Comparison of ENCODE assay signal across 27 cellular contexts in genomic region chr10:37535459-37536246, GRCh38.
DNase-seq lines count a peak whose midpoint lies in the region; ATAC-seq, FAIRE-seq and TF ChIP-seq lines count a peak whose summit lies in the region.
"Had no signal": no experiment of that assay in that cellular context is flagged by ENCODE, and none has a peak within 500 bp of the region (broad histone marks: within the 10 kb centered on the region; RNA-seq: fewer than 3 reads in every experiment).

No MANE protein-coding gene starts in this region.

- H3K4me2 ChIP-seq in HepG2 (ENCODE audit: low read depth, low read length): no peak overlapping the region
- H3K4me2 ChIP-seq: hepatocyte had no signal

- no peaks in the 10 kb centered on the region for H3K79me2 ChIP-seq in HepG2 (ENCODE audit: insufficient read depth, low read length)
- H3K79me2 ChIP-seq: hepatocyte had no signal

- H3K27me3 ChIP-seq in HepG2 (ENCODE audit: control insufficient read depth in 1 of 2, insufficient read depth in 2 of 2, low read length in 2 of 2) (no peaks in the 10 kb centered on the region), right lobe of liver (no peaks in the 10 kb centered on the region), endodermal cell (ENCODE audit: control insufficient read depth, insufficient read depth, low read length, poor library complexity, severe bottlenecking) (no peaks in the 10 kb centered on the region)
- H3K27me3 ChIP-seq: hepatocyte, stomach had no signal

- under 1% methylated on average over 3 of the region's 3 CpGs for WGBS in HepG2 (ENCODE audit: low lambda C conversion rate)
- 39% methylated on average over 3 of the region's 3 CpGs for WGBS in right lobe of liver (ENCODE audit: insufficient coverage, low coverage, low lambda C conversion rate, missing lambda C conversion rate)
- WGBS in endodermal cell (ENCODE audit: insufficient coverage in 1 of 2, insufficient read length in 1 of 2), 2 experiments: 22 to 39% methylated on average over 3 of the region's 3 CpGs

- H3K9me3 ChIP-seq in HepG2 (ENCODE audit: low read length): peaks cover 5% of the 10 kb centered on the region; the same call in 1 of the 2 replicates
- no peaks in the 10 kb centered on the region for H3K9me3 ChIP-seq in right lobe of liver
- peaks cover 61% of the 10 kb centered on the region for H3K9me3 ChIP-seq in endodermal cell (ENCODE audit: control insufficient read depth, low read length)

- in situ Hi-C loops in HepG2 (cut with HindIII; ENCODE audit: extremely low pct_ligation_motif_present, low pct_unique_long_range_greater_than_20kb): no loop called here

- H3K36me3 ChIP-seq in HepG2 (replicated peaks in 1 of 2; ENCODE audit: control insufficient read depth in 1 of 2, insufficient read depth in 2 of 2, low read length in 2 of 2) (no peaks in the 10 kb centered on the region), right lobe of liver (no peaks in the 10 kb centered on the region), endodermal cell (ENCODE audit: control insufficient read depth, insufficient read depth, low read length) (no peaks in the 10 kb centered on the region)
- H3K36me3 ChIP-seq: stomach had no signal

- FAIRE-seq in HepG2 (lab: Jason Lieb, UNC): no peak
- FAIRE-seq: G401.6 had no signal

- H3K36me3 Mint-ChIP-seq in activated CD4-positive, alpha-beta memory T cell treated with anti-CD3 and anti-CD28 coated beads for 36 hours: no peaks in the 10 kb centered on the region
- no peaks in the 10 kb centered on the region for H3K36me3 Mint-ChIP-seq in endodermal cell (ENCODE audit: low read depth)
- H3K36me3 Mint-ChIP-seq: type B pancreatic cell had no signal

- TF ChIP-seq POLR2A in HepG2 (IDR thresholded peaks at IDR 0.05; ENCODE audit: insufficient read depth in 1 of 2, low read depth in 2 of 2, low read length in 2 of 2) (no peak), right lobe of liver (IDR thresholded peaks at IDR 0.05) (no peak)

- no peak overlapping the region for H3K4me3 Mint-ChIP-seq in activated CD4-positive, alpha-beta memory T cell treated with anti-CD3 and anti-CD28 coated beads for 36 hours
- no peak overlapping the region for H3K4me3 Mint-ChIP-seq in endodermal cell
- H3K4me3 Mint-ChIP-seq: activated B cell treated with CpG ODN at 0.5 μM for 24 hours; activated CD8-positive, alpha-beta T cell treated with anti-CD3 and anti-CD28 coated beads, Interleukin-2, amount 10 ng/mL, durations not matched to agents 7 days and 5 days; natural killer cell treated with Interleukin-12 subunit alpha and Interleukin-12 subunit beta and Interleukin-15 and Interleukin-18, amount 100 ng/mL, for 72 hours; type B pancreatic cell had no signal

- no peak for TF ChIP-seq EP300 in HepG2 (IDR thresholded peaks at IDR 0.05; ENCODE audit: low read depth in 2 of 2, low read length in 2 of 2)
- TF ChIP-seq EP300 in HepG2 (CRISPR knock-in tag; IDR thresholded peaks at IDR 0.05; ENCODE audit: borderline replicate concordance): no peak

- no peak overlapping the region for H3K27ac Mint-ChIP-seq in activated CD4-positive, alpha-beta memory T cell treated with anti-CD3 and anti-CD28 coated beads for 36 hours
- H3K27ac Mint-ChIP-seq in endodermal cell: no peak overlapping the region
- H3K27ac Mint-ChIP-seq: activated B cell treated with CpG ODN at 0.5 μM for 24 hours; activated CD8-positive, alpha-beta T cell treated with anti-CD3 and anti-CD28 coated beads, Interleukin-2, amount 10 ng/mL, durations not matched to agents 7 days and 5 days; natural killer cell treated with Interleukin-12 subunit alpha and Interleukin-12 subunit beta and Interleukin-15 and Interleukin-18, amount 100 ng/mL, for 72 hours; type B pancreatic cell had no signal

- no peak overlapping the region for H2AFZ ChIP-seq in HepG2 (ENCODE audit: low read length)
- H2AFZ ChIP-seq: hepatocyte had no signal

- ATAC-seq in HepG2 (peak; percentile 62), right lobe of liver (no peak)
- ATAC-seq: activated CD8-positive, alpha-beta T cell treated with anti-CD3 and anti-CD28 coated beads, Interleukin-2, amount 10 ng/mL, durations not matched to agents 7 days and 5 days; HCT116; natural killer cell treated with Interleukin-12 subunit alpha and Interleukin-12 subunit beta and Interleukin-15 and Interleukin-18, amount 100 ng/mL, for 72 hours had no signal

- H3K27ac ChIP-seq in HepG2 (ENCODE audit: extremely low read length, insufficient read depth, low read length) (no peak overlapping the region), right lobe of liver (no peak overlapping the region), endodermal cell (ENCODE audit: low read depth, low read length) (no peak overlapping the region)
- H3K27ac ChIP-seq: hepatocyte, stomach had no signal

- intact Hi-C loops in HepG2 (cut with micrococcal nuclease; ENCODE audit: unreplicated experiment): no loop called here
- intact Hi-C loops in right lobe of liver (cut with DNase I): no loop called here
- intact Hi-C loops in activated CD4-positive, alpha-beta memory T cell treated with anti-CD3 and anti-CD28 coated beads for 36 hours (cut with micrococcal nuclease): no loop called here

- H3K4me1 ChIP-seq in HepG2 (ENCODE audit: insufficient read depth, low read length) (no peaks in the 10 kb centered on the region), right lobe of liver (no peaks in the 10 kb centered on the region), endodermal cell (ENCODE audit: control insufficient read depth, insufficient read depth, low read length) (no peaks in the 10 kb centered on the region)
- H3K4me1 ChIP-seq: stomach had no signal

- TF ChIP-seq RAD21 in HepG2 (CRISPR knock-in tag; IDR thresholded peaks at IDR 0.05): no peak

- no peak for TF ChIP-seq CTCF in HepG2 (CRISPR knock-in tag; IDR thresholded peaks at IDR 0.05)
- TF ChIP-seq CTCF in right lobe of liver (IDR thresholded peaks at IDR 0.05): no peak
- TF ChIP-seq CTCF in endodermal cell (conservative IDR thresholded peaks at IDR 0.05): no peak

- DNase-seq in HepG2 (ENCODE audit: low spot score) (peak; percentile 50), right lobe of liver (no peak), RPMI7951 (ENCODE audit: low read depth) (peak; percentile 31), iPS DF 4.7 (ENCODE audit: extremely low read depth, low spot score) (peak; percentile 74), endodermal cell (no peak), NCI-H2107 treated with DMSO at 0.1 percent for 48 hours (lab: John Stamatoyannopoulos, UW; ENCODE audit: unreplicated experiment) (no peak)
- no peak for DNase-seq in activated CD4-positive, alpha-beta T cell treated with anti-CD3 and anti-CD28 coated beads, Interleukin-2, amount 50 U/mL, for 1 hour
- no peak for DNase-seq in activated CD4-positive, alpha-beta memory T cell treated with anti-CD3 and anti-CD28 coated beads for 36 hours
- DNase-seq: 8988T; activated B cell treated with CpG ODN at 0.5 μM for 24 hours; activated CD8-positive, alpha-beta T cell treated with anti-CD3 and anti-CD28 coated beads, Interleukin-2, amount 10 ng/mL, durations not matched to agents 7 days and 5 days; activated naive CD4-positive, alpha-beta T cell treated with anti-CD3 and anti-CD28 coated beads, Interleukin-2, amount 50 U/mL, for 16 hours; activated T-cell treated with anti-CD3 and anti-CD28 coated beads, Interleukin-2, amount 50 U/mL, for 48 hours; C1 segment of cervical spinal cord; Kasumi-1; NCI-H1417; NCI-H2171; NCI-H526 treated with DMSO at 0.1 percent for 48 hours; OCI-M1; posterior cingulate gyrus; stimulated activated CD4-positive, alpha-beta T cell treated with anti-CD3 and anti-CD28 coated beads, Interleukin-2, amount 100 ng/mL, for 24 hours; stomach had no signal

- no peaks in the 10 kb centered on the region for H3K4me1 Mint-ChIP-seq in activated CD4-positive, alpha-beta memory T cell treated with anti-CD3 and anti-CD28 coated beads for 36 hours (ENCODE audit: low read depth)
- no peaks in the 10 kb centered on the region for H3K4me1 Mint-ChIP-seq in endodermal cell
- H3K4me1 Mint-ChIP-seq: activated B cell treated with CpG ODN at 0.5 μM for 24 hours had no signal

- H3K4me3 ChIP-seq in HepG2 (replicated peaks in 1 of 3; ENCODE audit: insufficient read depth in 1 of 3, low read depth in 2 of 3, low read length in 3 of 3) (no peak overlapping the region), right lobe of liver (no peak overlapping the region), endodermal cell (ENCODE audit: low read length) (no peak overlapping the region)
- H3K4me3 ChIP-seq: hepatocyte, stomach had no signal

- no peaks in the 10 kb centered on the region for H3K27me3 Mint-ChIP-seq in activated CD4-positive, alpha-beta memory T cell treated with anti-CD3 and anti-CD28 coated beads for 36 hours
- H3K27me3 Mint-ChIP-seq in endodermal cell (ENCODE audit: insufficient read depth): no peaks in the 10 kb centered on the region
- H3K27me3 Mint-ChIP-seq: activated B cell treated with CpG ODN at 0.5 μM for 24 hours; natural killer cell treated with Interleukin-12 subunit alpha and Interleukin-12 subunit beta and Interleukin-15 and Interleukin-18, amount 100 ng/mL, for 72 hours; type B pancreatic cell had no signal

- CTCF ChIA-PET in HepG2 (lab: Yijun Ruan, JAX; ENCODE audit: low intra/inter-chr PET ratio, low total read pairs): no interaction called here
- CTCF ChIA-PET in activated CD4-positive, alpha-beta memory T cell treated with anti-CD3 and anti-CD28 coated beads for 36 hours (lab: Charles Lee): no interaction called here

- BruUV-seq in HepG2 (replicated peaks; lab: Mats Ljungman, UMichigan): no TSS peak

- no peaks in the 10 kb centered on the region for H4K20me1 ChIP-seq in HepG2 (ENCODE audit: insufficient read depth, low read length)

- POLR2A ChIA-PET in HepG2 (lab: Yijun Ruan, JAX): no interaction called here
- POLR2A ChIA-PET in activated CD4-positive, alpha-beta memory T cell treated with anti-CD3 and anti-CD28 coated beads for 36 hours (lab: Charles Lee): no interaction called here

- H3K9ac ChIP-seq in HepG2 (ENCODE audit: insufficient read depth, low read depth, low read length) (no peak overlapping the region), endodermal cell (ENCODE audit: extremely low read depth, low read length, poor library complexity, severe bottlenecking) (no peak overlapping the region)

- H3K9me3 Mint-ChIP-seq in activated CD4-positive, alpha-beta memory T cell treated with anti-CD3 and anti-CD28 coated beads for 36 hours: peaks cover 11% of the 10 kb centered on the region
- peaks cover 87% of the 10 kb centered on the region for H3K9me3 Mint-ChIP-seq in endodermal cell

TF ChIP-seq in HepG2, 621 proteins besides CTCF, POLR2A, EP300 and RAD21 (continues in another document):
- TF ChIP-seq KDM6A (CRISPR knock-in tag; IDR thresholded peaks at IDR 0.05; ENCODE audit: low read depth): no peak
- TF ChIP-seq ZNF704 (CRISPR knock-in tag; IDR thresholded peaks at IDR 0.05; ENCODE audit: borderline replicate concordance): no peak
- TF ChIP-seq XRCC5 (optimal IDR thresholded peaks at IDR 0.05; ENCODE audit: low read length): no peak

Comparison
In these comparisons a context has a peak if more than half of its experiments do, and no peak if none do; other contexts are left out.
1. DNase-seq: peak in HepG2 (single experiment), RPMI7951 (single experiment) and iPS DF 4.7 (single experiment); none in right lobe of liver (0 of 3), activated CD4-positive, alpha-beta T cell treated with anti-CD3 and anti-CD28 coated beads, Interleukin-2, amount 50 U/mL, for 1 hour (single experiment), activated CD4-positive, alpha-beta memory T cell treated with anti-CD3 and anti-CD28 coated beads for 36 hours (single experiment), endodermal cell (single experiment) and NCI-H2107 treated with DMSO at 0.1 percent for 48 hours (single experiment).